In genomic region chr5:1106385-1107166, GRCh38 we compare ENCODE assay signal across 1 cellular context.
TF ChIP-seq lines count a peak whose summit lies in the region.

No MANE protein-coding gene starts in this region.

TF ChIP-seq in SK-N-SH treated with all-trans-retinoic acid at 6 μM for 48 hours, 23 proteins besides CTCF, POLR2A, EP300 and RAD21 (continued from another document):
- TF ChIP-seq PPARA (CRISPR knock-in tag; IDR thresholded peaks at IDR 0.05; ENCODE audit: borderline replicate concordance) = no peak
- no peak for TF ChIP-seq GLIS3 (CRISPR knock-in tag; IDR thresholded peaks at IDR 0.05)
- TF ChIP-seq BACH2 (CRISPR knock-in tag; IDR thresholded peaks at IDR 0.05; ENCODE audit: borderline replicate concordance) = no peak
- no peak for TF ChIP-seq ZNF565 (CRISPR knock-in tag; conservative IDR thresholded peaks at IDR 0.05; ENCODE audit: low read depth)
